29 cellular contexts compared by ENCODE assay signal in the genomic region with DNA sequence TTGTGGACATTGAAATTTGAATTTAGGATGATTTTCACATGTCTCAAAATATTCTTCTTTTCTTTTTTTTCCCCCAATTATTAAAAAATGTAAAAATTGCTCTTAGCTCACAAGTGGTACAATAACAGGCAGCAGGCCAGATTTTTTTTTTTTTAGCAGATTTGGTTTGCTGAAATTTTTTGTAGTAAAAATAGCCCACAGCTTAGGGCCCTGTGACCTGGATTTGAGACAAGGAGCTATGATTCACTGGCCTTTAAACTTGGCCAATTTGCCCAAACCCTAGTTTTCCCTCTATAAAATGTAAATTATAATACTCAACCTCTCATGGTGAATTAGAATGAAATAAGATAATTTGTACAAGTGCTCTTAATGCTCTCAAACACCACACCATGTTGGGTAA.
"Had no signal": no experiment of that assay in that cellular context is flagged by ENCODE, and none has a peak within 500 bp of the region (broad histone marks: within the 10 kb centered on the region; RNA-seq: fewer than 3 reads in every experiment).

No MANE protein-coding gene starts in this region.

- H3K4me1 ChIP-seq: prostate gland had no signal

- H3K4me3 ChIP-seq: esophagus muscularis mucosa, lower lobe of right lung, ovary, prostate gland, sigmoid colon, smooth muscle cell, stomach, suprapubic skin, tibial artery had no signal

- H3K27ac ChIP-seq: esophagus muscularis mucosa, lower lobe of right lung, ovary, prostate gland, sigmoid colon, stomach, suprapubic skin, tibial artery had no signal

- H3K27me3 ChIP-seq: esophagus muscularis mucosa, ovary, sigmoid colon, stomach had no signal

- H3K36me3 ChIP-seq: esophagus muscularis mucosa, lower lobe of right lung, ovary, prostate gland, sigmoid colon, stomach, suprapubic skin, tibial artery had no signal

- ATAC-seq: activated naive CD4-positive, alpha-beta T cell treated with anti-CD3 and anti-CD28 coated beads, Interleukin-2, amount 50 U/mL, for 72 hours; activated T-cell treated with anti-CD3 and anti-CD28 coated beads, Interleukin-2, amount 50 U/mL, for 72 hours; left lobe of liver; lower lobe of right lung; naive thymus-derived CD4-positive, alpha-beta T cell; stimulated activated memory B cell treated with anti-CD40 and anti-IgM and Interleukin-4, amounts not matched to agents 10 μg/mL and 1 μg/mL and 100 μg/mL, for 72 hours had no signal

- DNase-seq: activated CD4-positive, alpha-beta T cell treated with anti-CD3 and anti-CD28 coated beads for 4 hours; activated CD4-positive, alpha-beta T cell treated with anti-CD3 and anti-CD28 coated beads, Interleukin-2, amount 50 U/mL, for 4 hours; activated CD4-positive, CD25-positive, alpha-beta regulatory T cell; activated naive CD4-positive, alpha-beta T cell; activated T-cell treated with anti-CD3 and anti-CD28 coated beads for 4 hours; activated T-cell treated with anti-CD3 and anti-CD28 coated beads, Interleukin-2, amount 50 U/mL, for 72 hours; anterior cingulate cortex; dermis blood vessel endothelial cell; effector CD4-positive, alpha-beta T cell; head of caudate nucleus; hippocampal formation; lower lobe of right lung; mesendoderm; naive thymus-derived CD4-positive, alpha-beta T cell; ovary; retina; sigmoid colon; stimulated activated CD4-positive, alpha-beta T cell treated with anti-CD3 and anti-CD28 coated beads, Interleukin-1b, Interleukin-23, amount 100 ng/mL, for 48 hours; stimulated activated CD4-positive, alpha-beta T cell treated with anti-CD3 and anti-CD28 coated beads, Interleukin-4, amount 100 ng/mL, for 4 hours; stimulated activated CD8-positive, alpha-beta memory T cell treated with anti-CD3 and anti-CD28 coated beads, Interleukin-4, amount 100 ng/mL, for 48 hours; stomach; tibial artery had no signal

- H3K4me2 ChIP-seq: smooth muscle cell had no signal

- H3K9me3 ChIP-seq: esophagus muscularis mucosa, lower lobe of right lung, ovary, prostate gland, sigmoid colon, stomach, suprapubic skin, tibial artery had no signal
